Comparison of ENCODE assay signal across 1 cellular context in the genomic region with DNA sequence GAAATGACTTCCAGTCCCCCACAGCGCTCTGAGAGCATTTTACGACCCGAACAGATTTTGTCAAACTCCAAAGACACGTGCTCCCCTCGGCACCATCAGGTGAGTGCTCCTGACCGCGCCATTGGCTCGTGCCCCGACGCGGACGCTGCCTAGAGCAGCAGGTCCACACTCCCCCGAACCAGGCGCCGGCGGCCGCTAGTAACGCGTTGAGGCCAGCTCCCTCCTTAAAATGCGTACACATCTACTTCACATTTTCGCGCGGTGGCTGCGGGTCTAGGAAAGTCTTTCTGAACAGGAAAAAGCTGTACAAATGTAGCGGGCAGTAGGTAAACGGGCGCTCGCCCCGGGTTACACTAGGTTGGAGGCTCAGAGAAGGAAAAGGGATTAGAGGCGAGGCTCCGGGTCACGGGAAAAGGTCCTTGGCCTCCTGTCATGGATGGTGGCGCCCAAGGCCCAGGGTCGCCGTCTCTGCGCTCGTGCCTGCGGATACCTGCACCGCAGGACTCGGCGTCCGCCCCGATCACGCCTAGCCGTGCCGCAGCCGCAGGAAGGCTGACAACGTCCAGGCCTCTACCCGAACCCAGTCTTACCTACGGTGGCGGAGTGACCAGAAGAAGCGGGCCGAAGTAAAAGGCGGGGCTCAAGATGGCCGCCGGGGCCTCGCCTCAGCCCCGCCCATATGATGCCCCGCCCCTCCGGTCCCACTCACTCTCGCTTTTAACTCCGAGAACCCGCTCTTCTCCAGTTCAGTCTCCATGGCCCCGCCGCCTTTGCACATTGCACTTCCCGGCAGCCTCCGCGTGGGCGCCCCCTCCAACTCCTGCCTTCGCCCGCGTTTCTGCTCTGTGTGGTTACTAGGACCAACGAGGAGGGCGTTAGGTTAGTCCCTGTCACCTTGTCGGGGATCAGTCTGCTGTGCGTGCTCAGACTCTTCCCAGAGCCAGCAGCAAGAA.
A peak's percentile ranks its signal among the peaks of the same experiment; 100 is the strongest.
TF ChIP-seq lines count a peak whose summit lies in the region.

A gene with protein sequence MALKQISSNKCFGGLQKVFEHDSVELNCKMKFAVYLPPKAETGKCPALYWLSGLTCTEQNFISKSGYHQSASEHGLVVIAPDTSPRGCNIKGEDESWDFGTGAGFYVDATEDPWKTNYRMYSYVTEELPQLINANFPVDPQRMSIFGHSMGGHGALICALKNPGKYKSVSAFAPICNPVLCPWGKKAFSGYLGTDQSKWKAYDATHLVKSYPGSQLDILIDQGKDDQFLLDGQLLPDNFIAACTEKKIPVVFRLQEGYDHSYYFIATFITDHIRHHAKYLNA (minus strand): TSS at position 647 of the 953 bp plus-strand sequence. CDS start 5,748 bp downstream, outside the sequence.

TF ChIP-seq in HepG2, 621 proteins besides CTCF, POLR2A, EP300 and RAD21 (continued from another document and continues in another):
- TF ChIP-seq, protein P1, sequence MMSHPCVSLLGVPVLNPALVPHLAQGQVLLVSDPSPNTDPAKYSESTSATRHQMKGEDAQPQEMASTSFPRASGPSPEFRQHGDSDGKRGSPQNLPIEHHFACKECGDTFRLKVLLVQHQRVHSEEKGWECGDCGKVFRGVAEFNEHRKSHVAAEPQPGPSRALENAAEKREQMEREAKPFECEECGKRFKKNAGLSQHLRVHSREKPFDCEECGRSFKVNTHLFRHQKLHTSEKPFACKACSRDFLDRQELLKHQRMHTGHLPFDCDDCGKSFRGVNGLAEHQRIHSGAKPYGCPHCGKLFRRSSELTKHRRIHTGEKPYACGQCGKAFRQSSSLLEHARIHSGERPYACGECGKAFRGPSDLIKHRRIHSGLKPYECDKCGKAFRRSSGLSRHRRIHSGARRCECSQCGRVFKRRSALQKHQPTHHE (CRISPR knock-in tag; IDR thresholded peaks at IDR 0.05; ENCODE audit: borderline replicate concordance), result peak; percentile 53; the same call in 1 of the 2 replicates
- TF ChIP-seq SMAD9 (CRISPR knock-in tag; IDR thresholded peaks at IDR 0.05) (no peak), TCF7 (IDR thresholded peaks at IDR 0.05; ENCODE audit: low read depth) (no peak), ZBTB1 (CRISPR knock-in tag; IDR thresholded peaks at IDR 0.05; ENCODE audit: borderline replicate concordance) (no peak), SKI (IDR thresholded peaks at IDR 0.05; ENCODE audit: partially characterized antibody) (no peak), MAF1 (CRISPR knock-in tag; IDR thresholded peaks at IDR 0.05; ENCODE audit: borderline replicate concordance) (no peak; the same call in 1 of the 2 replicates), KMT2B (CRISPR knock-in tag; IDR thresholded peaks at IDR 0.05) (peak; percentile 71; the same call in 1 of the 2 replicates), ZNF160 (CRISPR knock-in tag; IDR thresholded peaks at IDR 0.05) (peak; percentile 51; the same call in 1 of the 2 replicates), ZNF557 (CRISPR knock-in tag; IDR thresholded peaks at IDR 0.05) (peak; percentile 44; the same call in 1 of the 2 replicates), CC2D1A (CRISPR knock-in tag; IDR thresholded peaks at IDR 0.05) (no peak), TEAD3 (CRISPR knock-in tag; optimal IDR thresholded peaks at IDR 0.05; ENCODE audit: borderline replicate concordance) (peak; percentile 22), NFE2L1 (CRISPR knock-in tag; IDR thresholded peaks at IDR 0.05; ENCODE audit: borderline replicate concordance) (no peak; the same call in 1 of the 2 replicates), HNRNPH1 (optimal IDR thresholded peaks at IDR 0.05; ENCODE audit: low read depth, low read length) (no peak), ZNF569 (CRISPR knock-in tag; IDR thresholded peaks at IDR 0.05; ENCODE audit: borderline replicate concordance) (no peak), EED (CRISPR knock-in tag; IDR thresholded peaks at IDR 0.05) (no peak), SALL1 (CRISPR knock-in tag; IDR thresholded peaks at IDR 0.05) (peak; percentile 74), NCOA2 (CRISPR knock-in tag; IDR thresholded peaks at IDR 0.05) (0 out of 2 replicates have a peak, but pooled peaks have one; percentile 13), PHF21A (CRISPR knock-in tag; IDR thresholded peaks at IDR 0.05) (no peak), ZNF572 (CRISPR knock-in tag; IDR thresholded peaks at IDR 0.05) (0 out of 2 replicates have a peak, but pooled peaks have one; percentile 67), GTF3A (CRISPR knock-in tag; conservative IDR thresholded peaks at IDR 0.05) (no peak), STAT5B (CRISPR knock-in tag; IDR thresholded peaks at IDR 0.05) (0 out of 2 replicates have a peak, but pooled peaks have one; percentile 10), NRL (CRISPR knock-in tag; IDR thresholded peaks at IDR 0.05; ENCODE audit: borderline replicate concordance) (peak; percentile 72; the same call in 1 of the 2 replicates), KLF9 (CRISPR knock-in tag; IDR thresholded peaks at IDR 0.05; ENCODE audit: low read depth) (no peak), HCFC1 (IDR thresholded peaks at IDR 0.05; ENCODE audit: low read depth, low read length) (no peak), STAG1 (CRISPR knock-in tag; IDR thresholded peaks at IDR 0.05) (no peak), ZNF24 (IDR thresholded peaks at IDR 0.05) (no peak), NR2C2 (CRISPR knock-in tag; IDR thresholded peaks at IDR 0.05; ENCODE audit: borderline replicate concordance) (no peak), KAT8 (CRISPR knock-in tag; IDR thresholded peaks at IDR 0.05) (peak; percentile 78), NFATC3 (CRISPR knock-in tag; IDR thresholded peaks at IDR 0.05) (peak; percentile 82), TAF15 (IDR thresholded peaks at IDR 0.05; ENCODE audit: low read depth, low read length, poor library complexity, severe bottlenecking) (peak; percentile 54), ZNF256 (CRISPR knock-in tag; conservative IDR thresholded peaks at IDR 0.05) (peak; percentile 37; the same call in 1 of the 2 replicates), MIXL1 (CRISPR knock-in tag; IDR thresholded peaks at IDR 0.05) (0 out of 2 replicates have a peak, but pooled peaks have one; percentile 4), ISX (CRISPR knock-in tag; conservative IDR thresholded peaks at IDR 0.05) (peak; percentile 82), JUNB (CRISPR knock-in tag; IDR thresholded peaks at IDR 0.05; ENCODE audit: borderline replicate concordance) (0 out of 2 replicates have a peak, but pooled peaks have one; percentile 18), JUN (CRISPR knock-in tag; IDR thresholded peaks at IDR 0.05) (no peak; the same call in 1 of the 2 replicates), SMAD3 (CRISPR knock-in tag; IDR thresholded peaks at IDR 0.05) (peak; percentile 32), ZNF138 (CRISPR knock-in tag; IDR thresholded peaks at IDR 0.05; ENCODE audit: low read depth) (peak; percentile 42; the same call in 1 of the 2 replicates), FOXP1 (IDR thresholded peaks at IDR 0.05) (no peak), FOXP1 (CRISPR knock-in tag; IDR thresholded peaks at IDR 0.05) (no peak), JARID2 (CRISPR knock-in tag; IDR thresholded peaks at IDR 0.05; ENCODE audit: insufficient replicate concordance) (no peak), ZNF547 (CRISPR knock-in tag; IDR thresholded peaks at IDR 0.05) (peak; percentile 69)
- TF ChIP-seq, protein P2, sequence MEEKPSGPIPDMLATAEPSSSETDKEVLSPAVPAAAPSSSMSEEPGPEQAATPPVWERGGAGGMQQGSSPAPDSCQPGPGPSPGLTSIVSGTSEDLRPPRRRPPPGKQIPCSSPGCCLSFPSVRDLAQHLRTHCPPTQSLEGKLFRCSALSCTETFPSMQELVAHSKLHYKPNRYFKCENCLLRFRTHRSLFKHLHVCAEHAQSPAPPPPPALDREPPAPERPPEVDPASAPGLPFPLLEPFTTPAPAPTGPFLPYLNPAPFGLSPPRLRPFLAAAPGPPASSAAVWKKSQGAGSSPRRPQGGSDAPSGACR (CRISPR knock-in tag; IDR thresholded peaks at IDR 0.05), result 0 out of 2 replicates have a peak, but pooled peaks have one; percentile 36
- TF ChIP-seq, protein P3, sequence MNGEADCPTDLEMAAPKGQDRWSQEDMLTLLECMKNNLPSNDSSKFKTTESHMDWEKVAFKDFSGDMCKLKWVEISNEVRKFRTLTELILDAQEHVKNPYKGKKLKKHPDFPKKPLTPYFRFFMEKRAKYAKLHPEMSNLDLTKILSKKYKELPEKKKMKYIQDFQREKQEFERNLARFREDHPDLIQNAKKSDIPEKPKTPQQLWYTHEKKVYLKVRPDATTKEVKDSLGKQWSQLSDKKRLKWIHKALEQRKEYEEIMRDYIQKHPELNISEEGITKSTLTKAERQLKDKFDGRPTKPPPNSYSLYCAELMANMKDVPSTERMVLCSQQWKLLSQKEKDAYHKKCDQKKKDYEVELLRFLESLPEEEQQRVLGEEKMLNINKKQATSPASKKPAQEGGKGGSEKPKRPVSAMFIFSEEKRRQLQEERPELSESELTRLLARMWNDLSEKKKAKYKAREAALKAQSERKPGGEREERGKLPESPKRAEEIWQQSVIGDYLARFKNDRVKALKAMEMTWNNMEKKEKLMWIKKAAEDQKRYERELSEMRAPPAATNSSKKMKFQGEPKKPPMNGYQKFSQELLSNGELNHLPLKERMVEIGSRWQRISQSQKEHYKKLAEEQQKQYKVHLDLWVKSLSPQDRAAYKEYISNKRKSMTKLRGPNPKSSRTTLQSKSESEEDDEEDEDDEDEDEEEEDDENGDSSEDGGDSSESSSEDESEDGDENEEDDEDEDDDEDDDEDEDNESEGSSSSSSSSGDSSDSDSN (CRISPR knock-in tag; IDR thresholded peaks at IDR 0.05), result peak; percentile 92
- TF ChIP-seq, protein P4, sequence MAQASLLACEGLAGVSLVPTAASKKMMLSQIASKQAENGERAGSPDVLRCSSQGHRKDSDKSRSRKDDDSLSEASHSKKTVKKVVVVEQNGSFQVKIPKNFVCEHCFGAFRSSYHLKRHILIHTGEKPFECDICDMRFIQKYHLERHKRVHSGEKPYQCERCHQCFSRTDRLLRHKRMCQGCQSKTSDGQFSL (CRISPR knock-in tag; IDR thresholded peaks at IDR 0.05), result 0 out of 2 replicates have a peak, but pooled peaks have one; percentile 26
- TF ChIP-seq, protein P5, sequence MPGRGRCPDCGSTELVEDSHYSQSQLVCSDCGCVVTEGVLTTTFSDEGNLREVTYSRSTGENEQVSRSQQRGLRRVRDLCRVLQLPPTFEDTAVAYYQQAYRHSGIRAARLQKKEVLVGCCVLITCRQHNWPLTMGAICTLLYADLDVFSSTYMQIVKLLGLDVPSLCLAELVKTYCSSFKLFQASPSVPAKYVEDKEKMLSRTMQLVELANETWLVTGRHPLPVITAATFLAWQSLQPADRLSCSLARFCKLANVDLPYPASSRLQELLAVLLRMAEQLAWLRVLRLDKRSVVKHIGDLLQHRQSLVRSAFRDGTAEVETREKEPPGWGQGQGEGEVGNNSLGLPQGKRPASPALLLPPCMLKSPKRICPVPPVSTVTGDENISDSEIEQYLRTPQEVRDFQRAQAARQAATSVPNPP (CRISPR knock-in tag; IDR thresholded peaks at IDR 0.05), result no peak
- TF ChIP-seq, protein P6, sequence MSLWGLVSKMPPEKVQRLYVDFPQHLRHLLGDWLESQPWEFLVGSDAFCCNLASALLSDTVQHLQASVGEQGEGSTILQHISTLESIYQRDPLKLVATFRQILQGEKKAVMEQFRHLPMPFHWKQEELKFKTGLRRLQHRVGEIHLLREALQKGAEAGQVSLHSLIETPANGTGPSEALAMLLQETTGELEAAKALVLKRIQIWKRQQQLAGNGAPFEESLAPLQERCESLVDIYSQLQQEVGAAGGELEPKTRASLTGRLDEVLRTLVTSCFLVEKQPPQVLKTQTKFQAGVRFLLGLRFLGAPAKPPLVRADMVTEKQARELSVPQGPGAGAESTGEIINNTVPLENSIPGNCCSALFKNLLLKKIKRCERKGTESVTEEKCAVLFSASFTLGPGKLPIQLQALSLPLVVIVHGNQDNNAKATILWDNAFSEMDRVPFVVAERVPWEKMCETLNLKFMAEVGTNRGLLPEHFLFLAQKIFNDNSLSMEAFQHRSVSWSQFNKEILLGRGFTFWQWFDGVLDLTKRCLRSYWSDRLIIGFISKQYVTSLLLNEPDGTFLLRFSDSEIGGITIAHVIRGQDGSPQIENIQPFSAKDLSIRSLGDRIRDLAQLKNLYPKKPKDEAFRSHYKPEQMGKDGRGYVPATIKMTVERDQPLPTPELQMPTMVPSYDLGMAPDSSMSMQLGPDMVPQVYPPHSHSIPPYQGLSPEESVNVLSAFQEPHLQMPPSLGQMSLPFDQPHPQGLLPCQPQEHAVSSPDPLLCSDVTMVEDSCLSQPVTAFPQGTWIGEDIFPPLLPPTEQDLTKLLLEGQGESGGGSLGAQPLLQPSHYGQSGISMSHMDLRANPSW (CRISPR knock-in tag; IDR thresholded peaks at IDR 0.05; ENCODE audit: borderline replicate concordance), result 0 out of 2 replicates have a peak, but pooled peaks have one; percentile 52
